ENCODE assay signal across 20 cellular contexts in genomic region chr13:100604909-100605308, GRCh38.
"Had no signal": no experiment of that assay in that cellular context is flagged by ENCODE, and none has a peak within 500 bp of the region (broad histone marks: within the 10 kb centered on the region; RNA-seq: fewer than 3 reads in every experiment).

No MANE protein-coding gene starts in this region.

- H3K36me3 ChIP-seq: pancreas, thyroid gland had no signal

- H3K9me3 Mint-ChIP-seq: immature natural killer cell; naive thymus-derived CD8-positive, alpha-beta T cell; stimulated activated naive CD8-positive, alpha-beta T cell treated with anti-CD3 and anti-CD28 coated beads, Interleukin-15, amount 100 ng/mL, for 72 hours had no signal

- H3K4me1 ChIP-seq: pancreas, sigmoid colon had no signal

- ATAC-seq: left colon; lower lobe of right lung; naive thymus-derived CD8-positive, alpha-beta T cell; pancreas; stimulated activated naive CD8-positive, alpha-beta T cell treated with anti-CD3 and anti-CD28 coated beads, Interleukin-15, amount 100 ng/mL, for 72 hours had no signal

- H3K4me3 Mint-ChIP-seq: immature natural killer cell; naive thymus-derived CD8-positive, alpha-beta T cell; stimulated activated naive CD8-positive, alpha-beta T cell treated with anti-CD3 and anti-CD28 coated beads, Interleukin-15, amount 100 ng/mL, for 72 hours had no signal

- H3K9me3 ChIP-seq: lower lobe of right lung, pancreas, sigmoid colon, spleen, thyroid gland, vagina had no signal

- H3K27me3 ChIP-seq: pancreas, sigmoid colon, spleen, thyroid gland, vagina had no signal

- H3K27ac Mint-ChIP-seq: immature natural killer cell; naive thymus-derived CD8-positive, alpha-beta T cell had no signal

- H3K4me3 ChIP-seq: lower lobe of right lung, pancreas, sigmoid colon, skin epidermis, spleen, thyroid gland, vagina had no signal

- H3K27me3 Mint-ChIP-seq: naive thymus-derived CD8-positive, alpha-beta T cell; stimulated activated naive CD8-positive, alpha-beta T cell treated with anti-CD3 and anti-CD28 coated beads, Interleukin-15, amount 100 ng/mL, for 72 hours had no signal

- DNase-seq: cortex of kidney; effector CD8-positive, alpha-beta T cell; hypothalamus; immature natural killer cell; islet precursor cell; kidney glomerular epithelial cell; left colon; left ventricle myocardium superior; lower lobe of right lung; naive thymus-derived CD8-positive, alpha-beta T cell; pancreas; retina; sigmoid colon; spleen; stimulated activated naive CD4-positive, alpha-beta T cell; stimulated activated naive CD8-positive, alpha-beta T cell treated with anti-CD3 and anti-CD28 coated beads, Interleukin-15, amount 100 ng/mL, for 72 hours; thyroid gland; trophoblast cell had no signal

- H3K27ac ChIP-seq: lower lobe of right lung, pancreas, sigmoid colon, skin epidermis, spleen, thyroid gland, vagina had no signal
